Comparison of ENCODE assay signal across 8 cellular contexts in genomic region chr17:46253722-46254121, GRCh38. TPM values are rescaled to one million over a fixed set of nuclear protein-coding genes. Genes with fewer than 3 reads are reported as not detected.
A peak's percentile ranks its signal among the peaks of the same experiment; 100 is the strongest.
DNase-seq lines count a peak whose midpoint lies in the region; ATAC-seq, FAIRE-seq and TF ChIP-seq lines count a peak whose summit lies in the region.
"Not testable (repeated sequence)": the region's sequence is repeated elsewhere in the genome, so short reads cannot be mapped to it uniquely, and the experiment has no call there.

No MANE protein-coding gene starts in this region.

- not testable (repeated sequence) for H3K23ac ChIP-seq in mesenchymal stem cell (ENCODE audit: low read length in 2 of 2)

- H2BK12ac ChIP-seq in mesenchymal stem cell (ENCODE audit: low read length in 2 of 2): not testable (repeated sequence)

- H3K4me1 Mint-ChIP-seq in activated T-helper 17 cell treated with anti-CD3 and anti-CD28 coated beads, Interleukin-2, amount 50 U/mL, for 72 hours: not testable (repeated sequence)

- POLR2A ChIA-PET in AG04450 (lab: Yijun Ruan, JAX): not testable (repeated sequence)

- peak; percentile 72 for FAIRE-seq in GM19239 (lab: Jason Lieb, UNC)

- H3K36me3 Mint-ChIP-seq in activated T-helper 17 cell treated with anti-CD3 and anti-CD28 coated beads, Interleukin-2, amount 50 U/mL, for 72 hours (ENCODE audit: low read depth): not testable (repeated sequence)

- H2BK5ac ChIP-seq in mesenchymal stem cell (ENCODE audit: low read depth, low read length, poor library complexity, severe bottlenecking): not testable (repeated sequence)

- DNase-seq in AG04450 (ENCODE audit: low read depth, low spot score); epithelial cell of proximal tubule (ENCODE audit: low read depth): not testable (repeated sequence)
- DNase-seq in GM19239 (ENCODE audit: insufficient read length, low spot score) (peak; percentile 70), NCI-H1105 treated with DMSO at 0.1 percent for 48 hours (lab: John Stamatoyannopoulos, UW) (peak; percentile 59), T-helper 1 cell (peak; percentile 56 to 75 (median 69)), mesenchymal stem cell (peak; percentile 73)
- peak; percentile 77 to 83 for DNase-seq in stimulated activated CD4-positive, alpha-beta T cell treated with anti-CD3 and anti-CD28 coated beads, Interleukin-4, amount 100 ng/mL, for 48 hours (ENCODE audit: low read depth in 2 of 2)

- H2AK5ac ChIP-seq in mesenchymal stem cell (ENCODE audit: low read length, severe bottlenecking): not testable (repeated sequence)

- not testable (repeated sequence) for H3K4ac ChIP-seq in mesenchymal stem cell (ENCODE audit: low read depth in 1 of 2, low read length in 2 of 2)

- not testable (repeated sequence) for H3K27ac Mint-ChIP-seq in activated T-helper 17 cell treated with anti-CD3 and anti-CD28 coated beads, Interleukin-2, amount 50 U/mL, for 72 hours

- not testable (repeated sequence) for H3K9ac ChIP-seq in mesenchymal stem cell (ENCODE audit: low read length)

- not testable (repeated sequence) for H3K27ac ChIP-seq in AG04450 (ENCODE audit: low read depth, low read length); mesenchymal stem cell (ENCODE audit: low read length, poor library complexity, severe bottlenecking)

- TF ChIP-seq CTCF in AG04450 (IDR thresholded peaks at IDR 0.05; ENCODE audit: low read depth, low read length) (peak; percentile 58), epithelial cell of proximal tubule (conservative IDR thresholded peaks at IDR 0.05; ENCODE audit: low read depth, low read length) (peak; percentile 61)

- H3K18ac ChIP-seq in mesenchymal stem cell (ENCODE audit: low read depth in 1 of 2, low read length in 2 of 2): not testable (repeated sequence)

- H3K4me3 ChIP-seq in AG04450 (ENCODE audit: low read depth, low read length); epithelial cell of proximal tubule (ENCODE audit: low read depth, low read length); mesenchymal stem cell (ENCODE audit: insufficient read depth in 1 of 2, low read depth in 1 of 2, low read length in 2 of 2): not testable (repeated sequence)

- H3K9me3 ChIP-seq in AG04450 (ENCODE audit: control insufficient read depth, insufficient read depth, low read length); mesenchymal stem cell (ENCODE audit: control insufficient read depth, low read length): not testable (repeated sequence)

- not testable (repeated sequence) for H4K91ac ChIP-seq in mesenchymal stem cell (ENCODE audit: low read length)

- 10% methylated on average over 3 of the region's 8 CpGs for WGBS in mesenchymal stem cell

- H3K27me3 ChIP-seq in AG04450 (ENCODE audit: control insufficient read depth, insufficient read depth, low read length); mesenchymal stem cell (ENCODE audit: control insufficient read depth in 1 of 2, insufficient read depth in 1 of 2, low read length in 2 of 2): not testable (repeated sequence)

- H3K4me2 ChIP-seq in mesenchymal stem cell (ENCODE audit: low read length, poor library complexity, severe bottlenecking): not testable (repeated sequence)

- not testable (repeated sequence) for H4K8ac ChIP-seq in mesenchymal stem cell (ENCODE audit: low read length)

- not testable (repeated sequence) for H3K27me3 Mint-ChIP-seq in activated T-helper 17 cell treated with anti-CD3 and anti-CD28 coated beads, Interleukin-2, amount 50 U/mL, for 72 hours

- not testable (repeated sequence) for H2AFZ ChIP-seq in mesenchymal stem cell (ENCODE audit: low read depth, low read length)

- H2BK15ac ChIP-seq in mesenchymal stem cell (ENCODE audit: low read depth, poor library complexity, severe bottlenecking): not testable (repeated sequence)

- H3K4me1 ChIP-seq in mesenchymal stem cell (ENCODE audit: control insufficient read depth, insufficient read depth, low read depth, low read length): not testable (repeated sequence)

- H3K36me3 ChIP-seq in mesenchymal stem cell (ENCODE audit: control insufficient read depth in 1 of 2, insufficient read depth in 2 of 2, low read depth in 1 of 2, low read length in 2 of 2): not testable (repeated sequence)

- peak; percentile 88 for ATAC-seq in activated T-helper 17 cell treated with anti-CD3 and anti-CD28 coated beads, Interleukin-2, amount 50 U/mL, for 72 hours (replicated peaks)

- H2BK120ac ChIP-seq in mesenchymal stem cell (ENCODE audit: low read depth, low read length): not testable (repeated sequence)

- H3K79me1 ChIP-seq in mesenchymal stem cell (replicated peaks; ENCODE audit: low read length, poor library complexity, severe bottlenecking): not testable (repeated sequence)

- H3K4me3 Mint-ChIP-seq in activated T-helper 17 cell treated with anti-CD3 and anti-CD28 coated beads, Interleukin-2, amount 50 U/mL, for 72 hours: not testable (repeated sequence)

- CTCF ChIA-PET in AG04450 (lab: Charles Lee): interaction anchor here (1.2 kb wide), 1 partner anchor 33 kb away, joined by 3 read pairs; no protein-coding TSS in a partner anchor

- H3K14ac ChIP-seq in mesenchymal stem cell (ENCODE audit: low read length in 2 of 2): not testable (repeated sequence)

- not testable (repeated sequence) for H3K9me3 Mint-ChIP-seq in activated T-helper 17 cell treated with anti-CD3 and anti-CD28 coated beads, Interleukin-2, amount 50 U/mL, for 72 hours

RNA-seq across cellular contexts. Expression of gene LRRC37A, which starts 41.2 kb away (rescaled TPM):
- polyA plus RNA-seq in AG04450 (2011; rRNA removed): 0.97 and 1.2 TPM in 2 replicates
- 1.7 and 1.8 TPM in 2 replicates for polyA minus RNA-seq in AG04450 (2011; rRNA and poly(A)+ RNA removed)
- 1 to 10 TPM; 1.8 to 3.7 TPM for total RNA-seq in activated T-helper 17 cell treated with anti-CD3 and anti-CD28 coated beads, Interleukin-2, amount 50 U/mL, for 72 hours
- 0.51 and 2.4 TPM in 2 replicates for total RNA-seq in epithelial cell of proximal tubule
- polyA plus RNA-seq in mesenchymal stem cell (2013, experiment 1 of 2): 0.98 TPM
- polyA plus RNA-seq in mesenchymal stem cell (2013, experiment 2 of 2): 0.99 TPM
